In genomic region chr5:39119404-39120051, GRCh38 we compare ENCODE assay signal across 1 cellular context.
TF ChIP-seq lines count a peak whose summit lies in the region.

No MANE protein-coding gene starts in this region.

TF ChIP-seq in H1, 55 proteins besides CTCF, POLR2A, EP300 and RAD21:
- TF ChIP-seq CHD2 (IDR thresholded peaks at IDR 0.05; ENCODE audit: low read length) (no peak), BCL11A (IDR thresholded peaks at IDR 0.05; ENCODE audit: low read depth in 2 of 2, low read length in 2 of 2) (no peak), MAFK (IDR thresholded peaks at IDR 0.05; ENCODE audit: low read depth, low read length) (no peak), BACH1 (IDR thresholded peaks at IDR 0.05; ENCODE audit: low read length) (peak; percentile 44; the same call in 1 of the 2 replicates)
